1 cellular context compared by ENCODE assay signal in genomic region chr12:68821357-68822188, GRCh38.
A peak's percentile ranks its signal among the peaks of the same experiment; 100 is the strongest.
TF ChIP-seq lines count a peak whose summit lies in the region.

No MANE protein-coding gene starts in this region.

TF ChIP-seq in K562, 482 proteins besides CTCF, POLR2A, EP300 and RAD21:
- 0 out of 2 replicates have a peak, but pooled peaks have one; percentile 10 for TF ChIP-seq POLR2AphosphoS5 (IDR thresholded peaks at IDR 0.05; ENCODE audit: control insufficient read depth, insufficient read depth, low read depth, low read length)
- TF ChIP-seq RB1 (IDR thresholded peaks at IDR 0.05; ENCODE audit: low read depth) = no peak
- no peak for TF ChIP-seq ZBTB43 (CRISPR knock-in tag; IDR thresholded peaks at IDR 0.05)
